ENCODE assay signal across 1 cellular context in genomic region chr20:1185781-1186334, GRCh38.
TF ChIP-seq lines count a peak whose summit lies in the region.

No MANE protein-coding gene starts in this region.

TF ChIP-seq in HepG2, 621 proteins besides CTCF, POLR2A, EP300 and RAD21 (continued from another document and continues in another):
- 0 out of 2 replicates have a peak, but pooled peaks have one; percentile 23 for TF ChIP-seq GMEB1 (CRISPR knock-in tag; IDR thresholded peaks at IDR 0.05; ENCODE audit: borderline replicate concordance)
- no peak for TF ChIP-seq ATF7 (IDR thresholded peaks at IDR 0.05)
- TF ChIP-seq ATF7 (CRISPR knock-in tag; IDR thresholded peaks at IDR 0.05): no peak
- 0 out of 2 replicates have a peak, but pooled peaks have one; percentile 22 for TF ChIP-seq KLF11 (CRISPR knock-in tag; IDR thresholded peaks at IDR 0.05)
- TF ChIP-seq ZNF235 (CRISPR knock-in tag; IDR thresholded peaks at IDR 0.05; ENCODE audit: borderline replicate concordance): 0 out of 2 replicates have a peak, but pooled peaks have one; percentile 43
- TF ChIP-seq ZNF350 (CRISPR knock-in tag; IDR thresholded peaks at IDR 0.05; ENCODE audit: borderline replicate concordance, low read depth): peak; percentile 72; the same call in 1 of the 2 replicates
- no peak for TF ChIP-seq ZNF232 (CRISPR knock-in tag; IDR thresholded peaks at IDR 0.05; ENCODE audit: borderline replicate concordance)
- 0 out of 2 replicates have a peak, but pooled peaks have one; percentile 35 for TF ChIP-seq ZNF720 (CRISPR knock-in tag; IDR thresholded peaks at IDR 0.05)
- no peak for TF ChIP-seq PRDM4 (CRISPR knock-in tag; IDR thresholded peaks at IDR 0.05; ENCODE audit: borderline replicate concordance)
- TF ChIP-seq ETV5 (CRISPR knock-in tag; IDR thresholded peaks at IDR 0.05; ENCODE audit: borderline replicate concordance): 0 out of 2 replicates have a peak, but pooled peaks have one; percentile 16
- TF ChIP-seq ATF7-NPFF (CRISPR knock-in tag; IDR thresholded peaks at IDR 0.05; ENCODE audit: low read depth): no peak
- TF ChIP-seq GATAD2A (CRISPR knock-in tag; IDR thresholded peaks at IDR 0.05): peak; percentile 50
- peak; percentile 7; the same call in 1 of the 2 replicates for TF ChIP-seq ELF3 (CRISPR knock-in tag; IDR thresholded peaks at IDR 0.05)
- TF ChIP-seq ZNF574 (CRISPR knock-in tag; IDR thresholded peaks at IDR 0.05): no peak
- TF ChIP-seq DMAP1 (CRISPR knock-in tag; IDR thresholded peaks at IDR 0.05): no peak
- TF ChIP-seq ZNF781 (CRISPR knock-in tag; IDR thresholded peaks at IDR 0.05; ENCODE audit: borderline replicate concordance, not compliant biosample characterization): no peak
- TF ChIP-seq YY1 (IDR thresholded peaks at IDR 0.05; ENCODE audit: insufficient read depth, insufficient replicate concordance, low read depth, low read length): peak; percentile 16
- peak; percentile 45; the same call in 1 of the 2 replicates for TF ChIP-seq SP5 (CRISPR knock-in tag; IDR thresholded peaks at IDR 0.05; ENCODE audit: borderline replicate concordance, low read depth)
- TF ChIP-seq THAP11 (CRISPR knock-in tag; IDR thresholded peaks at IDR 0.05): 0 out of 2 replicates have a peak, but pooled peaks have one; percentile 7
- TF ChIP-seq MTA1 (CRISPR knock-in tag; IDR thresholded peaks at IDR 0.05; ENCODE audit: borderline replicate concordance): 0 out of 2 replicates have a peak, but pooled peaks have one; percentile 8
- peak; percentile 32 for TF ChIP-seq TEAD3 (CRISPR knock-in tag; optimal IDR thresholded peaks at IDR 0.05; ENCODE audit: borderline replicate concordance)
- peak; percentile 46 for TF ChIP-seq ZMYM3 (CRISPR knock-in tag; IDR thresholded peaks at IDR 0.05)
- TF ChIP-seq ZSCAN9 (CRISPR knock-in tag; IDR thresholded peaks at IDR 0.05; ENCODE audit: borderline replicate concordance): 0 out of 2 replicates have a peak, but pooled peaks have one; percentile 13
- 0 out of 2 replicates have a peak, but pooled peaks have one; percentile 28 for TF ChIP-seq ZNF580 (CRISPR knock-in tag; IDR thresholded peaks at IDR 0.05; ENCODE audit: borderline replicate concordance, low read depth)
- TF ChIP-seq ZGPAT (CRISPR knock-in tag; IDR thresholded peaks at IDR 0.05): peak; percentile 48; the same call in 1 of the 2 replicates
- peak; percentile 74; the same call in 1 of the 2 replicates for TF ChIP-seq ZNF619 (CRISPR knock-in tag; IDR thresholded peaks at IDR 0.05)
- TF ChIP-seq ELK4 (CRISPR knock-in tag; IDR thresholded peaks at IDR 0.05; ENCODE audit: borderline replicate concordance): no peak
- peak; percentile 19; the same call in 1 of the 2 replicates for TF ChIP-seq ZNF292 (CRISPR knock-in tag; IDR thresholded peaks at IDR 0.05; ENCODE audit: borderline replicate concordance, low read depth)
- no peak for TF ChIP-seq ZNF512 (CRISPR knock-in tag; IDR thresholded peaks at IDR 0.05)
- TF ChIP-seq SOX5 (CRISPR knock-in tag; IDR thresholded peaks at IDR 0.05; ENCODE audit: borderline replicate concordance): no peak
- TF ChIP-seq PRDM10 (CRISPR knock-in tag; IDR thresholded peaks at IDR 0.05; ENCODE audit: low read depth): peak; percentile 62; the same call in 1 of the 2 replicates
- TF ChIP-seq ZNF646 (CRISPR knock-in tag; IDR thresholded peaks at IDR 0.05): no peak
